12 cellular contexts compared by ENCODE assay signal in the genomic region with DNA sequence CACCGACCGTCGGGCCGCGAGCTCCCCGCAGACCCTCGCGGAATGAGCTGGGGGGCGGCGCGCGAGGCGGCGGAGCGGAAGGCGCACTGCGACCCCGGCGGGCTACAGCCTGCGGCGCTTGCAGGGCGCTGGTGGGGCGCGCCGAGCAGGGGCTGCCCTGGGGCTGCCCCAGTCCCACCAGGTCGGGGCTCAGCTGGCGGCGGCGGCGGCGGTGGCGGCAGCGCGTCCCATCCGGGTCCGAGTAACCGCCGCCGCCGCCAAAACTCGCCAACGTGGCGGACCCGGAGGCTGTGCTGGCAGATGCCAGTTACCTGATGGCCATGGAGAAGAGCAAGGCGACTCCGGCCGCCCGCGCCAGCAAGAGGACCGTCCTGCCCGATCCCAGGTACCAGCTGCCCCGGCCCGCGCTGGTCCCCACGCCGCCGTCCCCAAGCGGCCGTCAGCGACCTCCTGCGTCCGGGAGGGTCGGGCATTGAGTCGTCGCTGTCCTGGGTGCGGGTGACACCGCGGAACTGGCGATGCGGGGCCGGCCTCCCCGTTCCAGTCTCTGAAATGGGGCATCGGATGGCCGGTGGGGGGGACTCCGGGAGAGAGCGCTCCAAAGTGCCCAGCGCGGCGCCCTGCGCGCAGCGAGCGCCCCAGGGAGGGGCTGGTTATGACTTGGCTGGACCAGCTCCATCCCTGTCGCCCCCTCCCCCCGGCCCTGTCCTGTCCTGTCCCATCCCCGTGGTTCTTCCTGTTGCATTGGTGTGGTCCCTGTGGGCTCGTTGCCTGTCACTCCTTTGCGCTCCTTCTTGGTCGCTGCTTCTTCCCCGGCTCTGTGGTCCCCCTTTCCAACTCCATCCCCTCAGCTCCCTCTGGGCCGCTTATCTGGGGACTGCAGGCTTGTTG.
DNase-seq lines count a peak whose midpoint lies in the region; ATAC-seq and TF ChIP-seq lines count a peak whose summit lies in the region.
"Had no signal": no experiment of that assay in that cellular context is flagged by ENCODE, and none has a peak within 500 bp of the region (broad histone marks: within the 10 kb centered on the region; RNA-seq: fewer than 3 reads in every experiment).

No MANE protein-coding gene starts in this region.

- peaks cover 17% of the 10 kb centered on the region for H3K4me1 Mint-ChIP-seq in brain

- no peak overlapping the region for H3K27ac Mint-ChIP-seq in brain

- no peak for ATAC-seq in HG03469 (IDR thresholded peaks at IDR 0.05; ENCODE audit: unreplicated experiment)
- no peak for ATAC-seq in GM21381 (IDR thresholded peaks at IDR 0.05; ENCODE audit: unreplicated experiment)

- H3K4me1 ChIP-seq in mesodermal cell (ENCODE audit: control insufficient read depth, insufficient read depth, low read length, poor library complexity, severe bottlenecking) (no peaks in the 10 kb centered on the region), SJCRH30 (no peaks in the 10 kb centered on the region)

- no peaks in the 10 kb centered on the region for H3K36me3 Mint-ChIP-seq in brain

- WGBS in mesodermal cell (ENCODE audit: insufficient coverage in 2 of 2), 2 experiments: 0% methylated on average over 66 to 75 of the region's 91 CpGs

- H3K9me3 ChIP-seq in mesodermal cell (ENCODE audit: control insufficient read depth, low read length): no peaks in the 10 kb centered on the region
- H3K9me3 ChIP-seq in SJCRH30 (replicated peaks): no peaks in the 10 kb centered on the region

- DNase-seq in AG20443 (ENCODE audit: low spot score) (peak; percentile 17), H7 (peak; percentile 84), SJCRH30 (no peak), NCI-H748 treated with DMSO at 0.1 percent for 48 hours (lab: John Stamatoyannopoulos, UW) (no peak)
- DNase-seq: activated CD4-positive, alpha-beta T cell treated with anti-CD3 and anti-CD28 coated beads, Interleukin-2, amount 50 U/mL, for 48 hours; NCI-H446 had no signal

- H3K4me3 ChIP-seq in H7 (ENCODE audit: insufficient read depth, low read depth, low read length): peak overlapping the region; percentile 71
- peak overlapping the region; percentile 42 for H3K4me3 ChIP-seq in mesodermal cell (ENCODE audit: extremely low read depth, insufficient read depth, low read length, poor library complexity, severe bottlenecking)
- no peak overlapping the region for H3K4me3 ChIP-seq in SJCRH30
- H3K4me3 ChIP-seq: SK-N-MC had no signal

- H3K9me3 Mint-ChIP-seq in brain: peaks cover 0 to 6% (median 2%) of the 10 kb centered on the region in 5 experiments

- H3K4me3 Mint-ChIP-seq in brain: peak overlapping the region; percentile 78 to 84 (median 83)

- TF ChIP-seq CTCF in brain (conservative IDR thresholded peaks at IDR 0.05): no peak

- peaks cover 84% of the 10 kb centered on the region for H3K27me3 Mint-ChIP-seq in brain

- H3K36me3 ChIP-seq in H7 (replicated peaks; ENCODE audit: control insufficient read depth, insufficient read depth, low read length) (no peaks in the 10 kb centered on the region), mesodermal cell (ENCODE audit: control insufficient read depth, insufficient read depth, low read length) (no peaks in the 10 kb centered on the region), SJCRH30 (no peaks in the 10 kb centered on the region)

- peaks cover 40% of the 10 kb centered on the region for H3K27me3 ChIP-seq in H7 (ENCODE audit: control insufficient read depth, insufficient read depth, low read length)
- peaks cover 3% of the 10 kb centered on the region; the same call in 1 of the 2 replicates for H3K27me3 ChIP-seq in SJCRH30

- H3K27ac ChIP-seq in mesodermal cell (ENCODE audit: low read depth, low read length, severe bottlenecking) (no peak overlapping the region), SJCRH30 (no peak overlapping the region)
- H3K27ac ChIP-seq: epithelial cell of prostate, SK-N-MC had no signal

Comparison
In these comparisons a context has a peak if more than half of its experiments do, and no peak if none do; other contexts are left out.
1. DNase-seq: peak in AG20443 (single experiment) and H7 (single experiment); none in SJCRH30 (0 of 2) and NCI-H748 treated with DMSO at 0.1 percent for 48 hours (single experiment).